In genomic region chr2:118010470-118010869, GRCh38 we compare ENCODE assay signal across 12 cellular contexts.
"Had no signal": no experiment of that assay in that cellular context is flagged by ENCODE, and none has a peak within 500 bp of the region (broad histone marks: within the 10 kb centered on the region; RNA-seq: fewer than 3 reads in every experiment).

No MANE protein-coding gene starts in this region.

- H3K27ac Mint-ChIP-seq: activated CD4-positive, alpha-beta memory T cell treated with anti-CD3 and anti-CD28 coated beads, Interleukin-2, amount 10 ng/mL, durations not matched to agents 7 days and 5 days; stimulated activated naive CD8-positive, alpha-beta T cell treated with anti-CD3 and anti-CD28 coated beads, Interleukin-15, Interleukin-2, amounts not matched to agents 100 ng/mL and 50 ng/mL, for 24 hours had no signal

- H3K9me3 Mint-ChIP-seq: activated CD4-positive, alpha-beta memory T cell treated with anti-CD3 and anti-CD28 coated beads, Interleukin-2, amount 10 ng/mL, durations not matched to agents 7 days and 5 days; stimulated activated naive CD8-positive, alpha-beta T cell treated with anti-CD3 and anti-CD28 coated beads, Interleukin-15, Interleukin-2, amounts not matched to agents 100 ng/mL and 50 ng/mL, for 24 hours; T-cell had no signal

- DNase-seq: activated CD4-positive, alpha-beta memory T cell treated with anti-CD3 and anti-CD28 coated beads, Interleukin-2, amount 10 ng/mL, durations not matched to agents 7 days and 5 days; activated CD4-positive, alpha-beta T cell treated with anti-CD3 and anti-CD28 coated beads for 4 hours; colonic mucosa; foreskin keratinocyte; pancreas; sigmoid colon; SK-N-SH; spleen; T-cell; T1000; trophoblast cell had no signal

- ATAC-seq: foreskin keratinocyte, pancreas, T-cell had no signal

- H3K27me3 Mint-ChIP-seq: activated CD4-positive, alpha-beta memory T cell treated with anti-CD3 and anti-CD28 coated beads, Interleukin-2, amount 10 ng/mL, durations not matched to agents 7 days and 5 days; stimulated activated naive CD8-positive, alpha-beta T cell treated with anti-CD3 and anti-CD28 coated beads, Interleukin-15, Interleukin-2, amounts not matched to agents 100 ng/mL and 50 ng/mL, for 24 hours; T-cell had no signal

- H3K4me3 Mint-ChIP-seq: activated CD4-positive, alpha-beta memory T cell treated with anti-CD3 and anti-CD28 coated beads, Interleukin-2, amount 10 ng/mL, durations not matched to agents 7 days and 5 days; stimulated activated naive CD8-positive, alpha-beta T cell treated with anti-CD3 and anti-CD28 coated beads, Interleukin-15, Interleukin-2, amounts not matched to agents 100 ng/mL and 50 ng/mL, for 24 hours had no signal
